Comparison of ENCODE assay signal across 15 cellular contexts in genomic region chrX:2751291-2751690, GRCh38. TPM values are rescaled to one million over a fixed set of nuclear protein-coding genes. Genes with fewer than 3 reads are reported as not detected.
"Had no signal": no experiment of that assay in that cellular context is flagged by ENCODE, and none has a peak within 500 bp of the region (broad histone marks: within the 10 kb centered on the region; RNA-seq: fewer than 3 reads in every experiment).

No MANE protein-coding gene starts in this region.

- H3K36me3 Mint-ChIP-seq: activated naive CD4-positive, alpha-beta T cell treated with anti-CD3 and anti-CD28 coated beads, Interleukin-2, amount 50 U/mL, for 24 hours; immature natural killer cell; naive thymus-derived CD8-positive, alpha-beta T cell; stimulated activated naive B cell treated with anti-CD40 and anti-IgM and Interleukin-4, amounts not matched to agents 10 μg/mL and 1 μg/mL and 100 μg/mL, for 72 hours had no signal

- H3K27me3 Mint-ChIP-seq: activated naive CD4-positive, alpha-beta T cell treated with anti-CD3 and anti-CD28 coated beads, Interleukin-2, amount 50 U/mL, for 24 hours; stimulated activated naive B cell treated with anti-CD40 and anti-IgM and Interleukin-4, amounts not matched to agents 10 μg/mL and 1 μg/mL and 100 μg/mL, for 72 hours had no signal

- DNase-seq: activated CD4-positive, alpha-beta T cell treated with anti-CD3 and anti-CD28 coated beads, Interleukin-2, amount 50 U/mL, for 48 hours; activated gamma-delta T cell; adrenal gland; effector CD4-positive, alpha-beta T cell; immature natural killer cell; left ventricle myocardium superior; naive thymus-derived CD8-positive, alpha-beta T cell; pancreas; right lobe of liver; stimulated activated naive B cell treated with anti-CD40 and anti-IgM and Interleukin-4, amounts not matched to agents 10 μg/mL and 1 μg/mL and 100 μg/mL, for 72 hours; T-helper 2 cell had no signal

- H3K4me1 Mint-ChIP-seq: activated naive CD4-positive, alpha-beta T cell treated with anti-CD3 and anti-CD28 coated beads, Interleukin-2, amount 50 U/mL, for 24 hours; stimulated activated naive B cell treated with anti-CD40 and anti-IgM and Interleukin-4, amounts not matched to agents 10 μg/mL and 1 μg/mL and 100 μg/mL, for 72 hours had no signal

- H3K36me3 ChIP-seq: adrenal gland, breast epithelium, pancreas, right lobe of liver, tibial artery had no signal

- H3K27ac ChIP-seq: adrenal gland, breast epithelium, coronary artery, pancreas, right lobe of liver had no signal

- H3K4me3 ChIP-seq: adrenal gland, coronary artery, pancreas, right lobe of liver had no signal

- H3K27me3 ChIP-seq: adrenal gland, breast epithelium, pancreas, right lobe of liver, tibial artery had no signal

- H3K9me3 ChIP-seq: adrenal gland, breast epithelium, pancreas, right lobe of liver, tibial artery had no signal

- H3K27ac Mint-ChIP-seq: activated naive CD4-positive, alpha-beta T cell treated with anti-CD3 and anti-CD28 coated beads, Interleukin-2, amount 50 U/mL, for 24 hours; naive thymus-derived CD8-positive, alpha-beta T cell; stimulated activated naive B cell treated with anti-CD40 and anti-IgM and Interleukin-4, amounts not matched to agents 10 μg/mL and 1 μg/mL and 100 μg/mL, for 72 hours had no signal

- H3K9me3 Mint-ChIP-seq: activated naive CD4-positive, alpha-beta T cell treated with anti-CD3 and anti-CD28 coated beads, Interleukin-2, amount 50 U/mL, for 24 hours; immature natural killer cell; naive thymus-derived CD8-positive, alpha-beta T cell; stimulated activated naive B cell treated with anti-CD40 and anti-IgM and Interleukin-4, amounts not matched to agents 10 μg/mL and 1 μg/mL and 100 μg/mL, for 72 hours had no signal

- H3K4me3 Mint-ChIP-seq: activated naive CD4-positive, alpha-beta T cell treated with anti-CD3 and anti-CD28 coated beads, Interleukin-2, amount 50 U/mL, for 24 hours; immature natural killer cell; naive thymus-derived CD8-positive, alpha-beta T cell; stimulated activated naive B cell treated with anti-CD40 and anti-IgM and Interleukin-4, amounts not matched to agents 10 μg/mL and 1 μg/mL and 100 μg/mL, for 72 hours had no signal

- H3K4me1 ChIP-seq: adrenal gland, breast epithelium, right lobe of liver had no signal

RNA-seq across cellular contexts. Expression of gene XG, which starts 0.5 kb away (rescaled TPM):
- total RNA-seq: adrenal gland; naive thymus-derived CD8-positive, alpha-beta T cell had no signal
